In genomic region chr20:56289652-56290051, GRCh38 we compare ENCODE assay signal across 34 cellular contexts. TPM values are rescaled to one million over a fixed set of nuclear protein-coding genes. Genes with fewer than 3 reads are reported as not detected.
"Had no signal": no experiment of that assay in that cellular context is flagged by ENCODE, and none has a peak within 500 bp of the region (broad histone marks: within the 10 kb centered on the region; RNA-seq: fewer than 3 reads in every experiment).

No MANE protein-coding gene starts in this region.

- H3K27me3 Mint-ChIP-seq: activated CD4-positive, alpha-beta memory T cell treated with anti-CD3 and anti-CD28 coated beads, Interleukin-2, amount 10 ng/mL, durations not matched to agents 7 days and 5 days; activated CD8-positive, alpha-beta memory T cell treated with anti-CD3 and anti-CD28 coated beads, Interleukin-2, amount 10 ng/mL, durations not matched to agents 7 days and 5 days; activated naive CD8-positive, alpha-beta T cell treated with anti-CD3 and anti-CD28 coated beads, Interleukin-2, amount 50 U/mL, for 24 hours had no signal

- H3K27ac ChIP-seq: brain microvascular endothelial cell, KMS-11, SJSA1, WERI-Rb-1 had no signal

- H3K9me3 Mint-ChIP-seq: activated CD4-positive, alpha-beta memory T cell treated with anti-CD3 and anti-CD28 coated beads, Interleukin-2, amount 10 ng/mL, durations not matched to agents 7 days and 5 days; activated naive CD4-positive, alpha-beta T cell treated with anti-CD3 and anti-CD28 coated beads, Interleukin-2, amount 10 ng/mL, durations not matched to agents 7 days and 5 days; activated naive CD8-positive, alpha-beta T cell treated with anti-CD3 and anti-CD28 coated beads, Interleukin-2, amount 50 U/mL, for 24 hours had no signal

- H3K27ac Mint-ChIP-seq: activated CD4-positive, alpha-beta memory T cell treated with anti-CD3 and anti-CD28 coated beads, Interleukin-2, amount 10 ng/mL, durations not matched to agents 7 days and 5 days; activated CD8-positive, alpha-beta memory T cell treated with anti-CD3 and anti-CD28 coated beads, Interleukin-2, amount 10 ng/mL, durations not matched to agents 7 days and 5 days; activated naive CD4-positive, alpha-beta T cell treated with anti-CD3 and anti-CD28 coated beads, Interleukin-2, amount 10 ng/mL, durations not matched to agents 7 days and 5 days; activated naive CD8-positive, alpha-beta T cell; activated naive CD8-positive, alpha-beta T cell treated with anti-CD3 and anti-CD28 coated beads, Interleukin-2, amount 50 U/mL, for 24 hours had no signal

- H3K27me3 ChIP-seq: brain microvascular endothelial cell, SJSA1 had no signal

- H3K36me3 ChIP-seq: brain microvascular endothelial cell, SJSA1, WERI-Rb-1 had no signal

- H3K4me3 Mint-ChIP-seq: activated CD4-positive, alpha-beta memory T cell treated with anti-CD3 and anti-CD28 coated beads, Interleukin-2, amount 10 ng/mL, durations not matched to agents 7 days and 5 days; activated CD8-positive, alpha-beta memory T cell treated with anti-CD3 and anti-CD28 coated beads, Interleukin-2, amount 10 ng/mL, durations not matched to agents 7 days and 5 days; activated naive CD4-positive, alpha-beta T cell treated with anti-CD3 and anti-CD28 coated beads, Interleukin-2, amount 10 ng/mL, durations not matched to agents 7 days and 5 days; activated naive CD8-positive, alpha-beta T cell; activated naive CD8-positive, alpha-beta T cell treated with anti-CD3 and anti-CD28 coated beads, Interleukin-2, amount 50 U/mL, for 24 hours had no signal

- H3K4me2 ChIP-seq: KMS-11 had no signal

- H3K4me1 Mint-ChIP-seq: activated CD4-positive, alpha-beta memory T cell treated with anti-CD3 and anti-CD28 coated beads, Interleukin-2, amount 10 ng/mL, durations not matched to agents 7 days and 5 days; activated CD8-positive, alpha-beta memory T cell treated with anti-CD3 and anti-CD28 coated beads, Interleukin-2, amount 10 ng/mL, durations not matched to agents 7 days and 5 days; activated naive CD4-positive, alpha-beta T cell treated with anti-CD3 and anti-CD28 coated beads, Interleukin-2, amount 10 ng/mL, durations not matched to agents 7 days and 5 days; activated naive CD8-positive, alpha-beta T cell treated with anti-CD3 and anti-CD28 coated beads, Interleukin-2, amount 50 U/mL, for 24 hours had no signal

- H3K4me1 ChIP-seq: SJSA1 had no signal

- DNase-seq: activated CD4-positive, alpha-beta memory T cell treated with anti-CD3 and anti-CD28 coated beads, Interleukin-2, amount 10 ng/mL, durations not matched to agents 7 days and 5 days; activated CD4-positive, alpha-beta T cell treated with anti-CD3 and anti-CD28 coated beads for 1 hour; activated CD4-positive, alpha-beta T cell treated with anti-CD3 and anti-CD28 coated beads for 48 hours; activated CD4-positive, CD25-positive, alpha-beta regulatory T cell; activated CD8-positive, alpha-beta memory T cell treated with anti-CD3 and anti-CD28 coated beads for 24 hours; activated CD8-positive, alpha-beta memory T cell treated with anti-CD3 and anti-CD28 coated beads, Interleukin-2, amount 10 ng/mL, durations not matched to agents 7 days and 5 days; activated CD8-positive, alpha-beta memory T cell treated with anti-CD3 and anti-CD28 coated beads, Interleukin-2, amount 50 U/mL, for 48 hours; activated effector memory CD4-positive, alpha-beta T cell treated with Interleukin-2 at 50 U/mL for 16 hours; activated naive CD4-positive, alpha-beta T cell treated with anti-CD3 and anti-CD28 coated beads, Interleukin-2, amount 10 ng/mL, durations not matched to agents 7 days and 5 days; activated naive CD8-positive, alpha-beta T cell treated with anti-CD3 and anti-CD28 coated beads, Interleukin-2, amount 50 U/mL, for 24 hours; activated T-cell treated with anti-CD3 and anti-CD28 coated beads, Interleukin-2, amount 50 U/mL, for 48 hours; amniotic stem cell; aorta; brain microvascular endothelial cell; NCI-H1105; NCI-H1417 treated with DMSO at 0.1 percent for 48 hours; NCI-H187 treated with DMSO at 0.1 percent for 48 hours; NCI-H2081; NCI-H2171 treated with DMSO at 0.1 percent for 48 hours; NCI-H2227 treated with DMSO at 0.1 percent for 48 hours; NCI-H446 treated with DMSO at 0.1 percent for 48 hours; NCI-H524; NCI-H69; OCI-M1; SHP77 treated with DMSO at 0.1 percent for 48 hours; T-helper 1 cell; T-helper 2 cell; T-helper 9 cell; WERI-Rb-1 had no signal

- H3K9ac ChIP-seq: KMS-11 had no signal

- H3K9me3 ChIP-seq: SJSA1 had no signal

- H3K36me3 Mint-ChIP-seq: activated CD8-positive, alpha-beta memory T cell treated with anti-CD3 and anti-CD28 coated beads, Interleukin-2, amount 10 ng/mL, durations not matched to agents 7 days and 5 days; activated naive CD4-positive, alpha-beta T cell treated with anti-CD3 and anti-CD28 coated beads, Interleukin-2, amount 10 ng/mL, durations not matched to agents 7 days and 5 days; activated naive CD8-positive, alpha-beta T cell had no signal

- H3K4me3 ChIP-seq: SJSA1 had no signal

RNA-seq across cellular contexts. Expression of gene MC3R, which starts 41.1 kb away (rescaled TPM):
- total RNA-seq: activated CD4-positive, alpha-beta memory T cell treated with anti-CD3 and anti-CD28 coated beads, Interleukin-2, amount 10 ng/mL, durations not matched to agents 7 days and 5 days; activated CD8-positive, alpha-beta memory T cell treated with anti-CD3 and anti-CD28 coated beads, Interleukin-2, amount 10 ng/mL, durations not matched to agents 7 days and 5 days; aorta; cardiac septum; LHCN-M2; SJSA1 had no signal
- polyA plus RNA-seq: aorta had no signal
